ENCODE assay signal across 20 cellular contexts in genomic region chr13:79621449-79621848, GRCh38.
"Had no signal": no experiment of that assay in that cellular context is flagged by ENCODE, and none has a peak within 500 bp of the region (broad histone marks: within the 10 kb centered on the region; RNA-seq: fewer than 3 reads in every experiment).

No MANE protein-coding gene starts in this region.

- DNase-seq: activated CD4-positive, alpha-beta T cell treated with anti-CD3 and anti-CD28 coated beads, Interleukin-2, amount 50 U/mL, for 4 hours; activated naive CD8-positive, alpha-beta T cell treated with anti-CD3 and anti-CD28 coated beads for 36 hours; activated T-cell treated with anti-CD3 and anti-CD28 coated beads for 4 hours; amniotic stem cell; dermis blood vessel endothelial cell; effector memory CD4-positive, alpha-beta T cell; foreskin fibroblast; left colon; lower lobe of right lung; stimulated activated naive B cell treated with anti-CD40 and anti-IgM and Interleukin-4, amounts not matched to agents 10 μg/mL and 1 μg/mL and 100 μg/mL, for 72 hours; tibial artery; WERI-Rb-1 had no signal

- ATAC-seq: left colon; lower lobe of right lung; sciatic nerve; stimulated activated naive B cell treated with anti-CD40 and anti-IgM and Interleukin-4, amounts not matched to agents 10 μg/mL and 1 μg/mL and 100 μg/mL, for 72 hours had no signal

- H3K9ac ChIP-seq: parathyroid adenoma had no signal

- H3K4me1 Mint-ChIP-seq: activated naive CD8-positive, alpha-beta T cell treated with anti-CD3 and anti-CD28 coated beads for 36 hours; nephron; stimulated activated naive B cell treated with anti-CD40 and anti-IgM and Interleukin-4, amounts not matched to agents 10 μg/mL and 1 μg/mL and 100 μg/mL, for 72 hours had no signal

- H3K27me3 Mint-ChIP-seq: stimulated activated naive B cell treated with anti-CD40 and anti-IgM and Interleukin-4, amounts not matched to agents 10 μg/mL and 1 μg/mL and 100 μg/mL, for 72 hours had no signal

- H3K4me3 ChIP-seq: cardiac muscle cell, hepatocyte, lower lobe of right lung, tibial artery, vagina had no signal

- H3K4me2 ChIP-seq: hepatocyte had no signal

- H3K4me3 Mint-ChIP-seq: activated naive CD8-positive, alpha-beta T cell treated with anti-CD3 and anti-CD28 coated beads for 36 hours; activated T-helper 1 cell treated with anti-CD3 and anti-CD28 coated beads, Interleukin-12 subunit alpha, Interleukin-12 subunit beta, Interleukin-2, Interleukin-4 antibody, amounts not matched to agents 30 ng/mL and 10 ng/mL and 1 ng/mL, durations not matched to agents 14 hours and 24 hours and 36 hours; mesothelial cell of epicardium; nephron; stimulated activated naive B cell treated with anti-CD40 and anti-IgM and Interleukin-4, amounts not matched to agents 10 μg/mL and 1 μg/mL and 100 μg/mL, for 72 hours had no signal

- H3K27me3 ChIP-seq: cardiac muscle cell, hepatocyte, tibial artery, vagina had no signal

- H3K9me3 ChIP-seq: lower lobe of right lung, tibial artery, vagina had no signal

- H2AFZ ChIP-seq: hepatocyte, parathyroid adenoma had no signal

- H3K36me3 ChIP-seq: cardiac muscle cell, lower lobe of right lung, tibial artery, vagina, WERI-Rb-1 had no signal

- H3K4me1 ChIP-seq: lower lobe of right lung, parathyroid adenoma, tibial artery, vagina had no signal

- H3K27ac ChIP-seq: cardiac muscle cell, hepatocyte, lower lobe of right lung, parathyroid adenoma, tibial artery, vagina, WERI-Rb-1 had no signal

- H3K9me3 Mint-ChIP-seq: activated naive CD8-positive, alpha-beta T cell treated with anti-CD3 and anti-CD28 coated beads for 36 hours; activated T-helper 1 cell treated with anti-CD3 and anti-CD28 coated beads, Interleukin-12 subunit alpha, Interleukin-12 subunit beta, Interleukin-2, Interleukin-4 antibody, amounts not matched to agents 30 ng/mL and 10 ng/mL and 1 ng/mL, durations not matched to agents 14 hours and 24 hours and 36 hours had no signal

- H3K79me2 ChIP-seq: hepatocyte, parathyroid adenoma had no signal

- H3K27ac Mint-ChIP-seq: activated naive CD8-positive, alpha-beta T cell treated with anti-CD3 and anti-CD28 coated beads for 36 hours; activated T-helper 1 cell treated with anti-CD3 and anti-CD28 coated beads, Interleukin-12 subunit alpha, Interleukin-12 subunit beta, Interleukin-2, Interleukin-4 antibody, amounts not matched to agents 30 ng/mL and 10 ng/mL and 1 ng/mL, durations not matched to agents 14 hours and 24 hours and 36 hours; nephron; stimulated activated naive B cell treated with anti-CD40 and anti-IgM and Interleukin-4, amounts not matched to agents 10 μg/mL and 1 μg/mL and 100 μg/mL, for 72 hours had no signal

- H3K36me3 Mint-ChIP-seq: activated naive CD8-positive, alpha-beta T cell treated with anti-CD3 and anti-CD28 coated beads for 36 hours; mesothelial cell of epicardium; stimulated activated naive B cell treated with anti-CD40 and anti-IgM and Interleukin-4, amounts not matched to agents 10 μg/mL and 1 μg/mL and 100 μg/mL, for 72 hours had no signal
